In genomic region chr6:20424679-20425078, GRCh38 we compare ENCODE assay signal across 18 cellular contexts. TPM values are rescaled to one million over a fixed set of nuclear protein-coding genes. Genes with fewer than 3 reads are reported as not detected.
DNase-seq lines count a peak whose midpoint lies in the region; ATAC-seq and TF ChIP-seq lines count a peak whose summit lies in the region.
"Had no signal": no experiment of that assay in that cellular context is flagged by ENCODE, and none has a peak within 500 bp of the region (broad histone marks: within the 10 kb centered on the region; RNA-seq: fewer than 3 reads in every experiment).

No MANE protein-coding gene starts in this region.

- H3K9me3 Mint-ChIP-seq in GM23338 (no peaks in the 10 kb centered on the region), nephron progenitor cell (peaks cover 45% of the 10 kb centered on the region), glutamatergic neuron (ENCODE audit: unreplicated experiment) (no peaks in the 10 kb centered on the region)

- TF ChIP-seq CTCF in GM23338 (conservative IDR thresholded peaks at IDR 0.05; ENCODE audit: low read depth in 2 of 2) (no peak), fibroblast of the aortic adventitia (IDR thresholded peaks at IDR 0.05; ENCODE audit: insufficient read depth, low read length) (no peak), nephron progenitor cell (IDR thresholded peaks at IDR 0.05) (no peak), glutamatergic neuron (IDR thresholded peaks at IDR 0.05; ENCODE audit: partially characterized antibody, unreplicated experiment) (no peak)

- no peak overlapping the region for H3K4me2 ChIP-seq in GM23338

- peaks cover 39% of the 10 kb centered on the region for H3K4me1 Mint-ChIP-seq in GM23338
- H3K4me1 Mint-ChIP-seq in nephron progenitor cell: peaks cover 11% of the 10 kb centered on the region
- peaks cover 9% of the 10 kb centered on the region for H3K4me1 Mint-ChIP-seq in glutamatergic neuron (ENCODE audit: low read depth, unreplicated experiment)

- H4K20me1 ChIP-seq in GM23338 (replicated peaks; ENCODE audit: insufficient read depth): peaks cover 95% of the 10 kb centered on the region

- H3K27ac ChIP-seq in GM23338 (ENCODE audit: low read depth): no peak overlapping the region
- H3K27ac ChIP-seq in effector memory CD4-positive, alpha-beta T cell (ENCODE audit: insufficient read depth, low read length, poor library complexity, severe bottlenecking): no peak overlapping the region
- H3K27ac ChIP-seq: body of pancreas, C4-2B, thoracic aorta had no signal

- no peak overlapping the region for H3K4me3 Mint-ChIP-seq in GM23338
- H3K4me3 Mint-ChIP-seq in nephron progenitor cell: no peak overlapping the region
- H3K4me3 Mint-ChIP-seq in glutamatergic neuron (ENCODE audit: unreplicated experiment): no peak overlapping the region
- H3K4me3 Mint-ChIP-seq: IgD-negative memory B cell had no signal

- no peaks in the 10 kb centered on the region for H3F3A ChIP-seq in GM23338 (replicated peaks; ENCODE audit: low read depth)

- no peak for DNase-seq in GM23338 (ENCODE audit: low spot score)
- peak; percentile 34 for DNase-seq in SKM-1 (lab: John Stamatoyannopoulos, UW; ENCODE audit: unreplicated experiment)
- DNase-seq in fibroblast of the aortic adventitia (ENCODE audit: low read depth): peak; percentile 62
- DNase-seq in nephron progenitor cell: no peak
- no peak for DNase-seq in effector memory CD4-positive, alpha-beta T cell
- no peak for DNase-seq in glutamatergic neuron
- no peak for DNase-seq in COR-L47 (lab: John Stamatoyannopoulos, UW)
- DNase-seq: activated CD8-positive, alpha-beta memory T cell treated with anti-CD3 and anti-CD28 coated beads for 24 hours; activated gamma-delta T cell treated with Interleukin-2 at 50 U/mL for 16 hours; islet precursor cell; NCI-H1436; NCI-H2227 treated with DMSO at 0.1 percent for 48 hours; stimulated activated CD4-positive, alpha-beta T cell treated with anti-CD3 and anti-CD28 coated beads, Interleukin-2, amount 100 ng/mL, for 24 hours had no signal

- H3K4me3 ChIP-seq in GM23338 (no peak overlapping the region), fibroblast of the aortic adventitia (ENCODE audit: low read depth, low read length) (no peak overlapping the region)
- H3K4me3 ChIP-seq in effector memory CD4-positive, alpha-beta T cell (ENCODE audit: insufficient read depth, low read depth, low read length, poor library complexity, severe bottlenecking): no peak overlapping the region
- H3K4me3 ChIP-seq: body of pancreas, thoracic aorta had no signal

- H3K27ac Mint-ChIP-seq in GM23338: peak overlapping the region; percentile 46
- H3K27ac Mint-ChIP-seq in nephron progenitor cell: peak overlapping the region; percentile 25
- no peak overlapping the region for H3K27ac Mint-ChIP-seq in glutamatergic neuron (ENCODE audit: unreplicated experiment)
- H3K27ac Mint-ChIP-seq: IgD-negative memory B cell had no signal

- H3K79me2 ChIP-seq in GM23338 (replicated peaks; ENCODE audit: insufficient read depth): peaks cover 100% of the 10 kb centered on the region

- H3K4me1 ChIP-seq in GM23338 (ENCODE audit: insufficient read depth): peaks cover 46% of the 10 kb centered on the region
- H3K4me1 ChIP-seq in effector memory CD4-positive, alpha-beta T cell (ENCODE audit: control insufficient read depth, insufficient read depth, low read length, poor library complexity, severe bottlenecking): no peaks in the 10 kb centered on the region
- H3K4me1 ChIP-seq: body of pancreas had no signal

- H3K9me2 ChIP-seq in GM23338 (ENCODE audit: insufficient read depth): no peaks in the 10 kb centered on the region

- H3K27me3 Mint-ChIP-seq in GM23338 (ENCODE audit: insufficient read depth, low read depth, poor library complexity) (peaks cover 4% of the 10 kb centered on the region), nephron progenitor cell (ENCODE audit: low read depth, poor library complexity) (peaks cover 3% of the 10 kb centered on the region), glutamatergic neuron (ENCODE audit: unreplicated experiment) (no peaks in the 10 kb centered on the region)
- H3K27me3 Mint-ChIP-seq: IgD-negative memory B cell had no signal

- ATAC-seq in GM23338 (no peak), HG02973 (IDR thresholded peaks at IDR 0.05; ENCODE audit: unreplicated experiment) (no peak)
- ATAC-seq: body of pancreas had no signal

- H3K9me3 ChIP-seq in effector memory CD4-positive, alpha-beta T cell (ENCODE audit: control insufficient read depth, low read length): no peaks in the 10 kb centered on the region
- H3K9me3 ChIP-seq: body of pancreas, thoracic aorta had no signal

- no peak overlapping the region for H2AFZ ChIP-seq in GM23338

- no peaks in the 10 kb centered on the region; the same call in 1 of the 2 replicates for H3K36me3 ChIP-seq in GM23338 (ENCODE audit: insufficient read depth)
- H3K36me3 ChIP-seq in effector memory CD4-positive, alpha-beta T cell (ENCODE audit: control insufficient read depth, insufficient read depth, low read length): no peaks in the 10 kb centered on the region
- H3K36me3 ChIP-seq: thoracic aorta had no signal

- H3K36me3 Mint-ChIP-seq in GM23338 (ENCODE audit: low read depth) (peaks cover 17% of the 10 kb centered on the region; the same call in 2 of the 3 replicates), nephron progenitor cell (ENCODE audit: low read depth) (peaks cover 91% of the 10 kb centered on the region), glutamatergic neuron (ENCODE audit: unreplicated experiment) (peaks cover 14% of the 10 kb centered on the region)

- H3K27me3 ChIP-seq in GM23338 (ENCODE audit: insufficient read depth): no peaks in the 10 kb centered on the region
- no peaks in the 10 kb centered on the region for H3K27me3 ChIP-seq in effector memory CD4-positive, alpha-beta T cell (replicated peaks; ENCODE audit: control insufficient read depth, insufficient read depth, low read length, poor library complexity, severe bottlenecking)
- H3K27me3 ChIP-seq: body of pancreas had no signal

TF ChIP-seq in GM23338, 12 proteins besides CTCF, POLR2A, EP300 and RAD21 (continues in another document):
- no peak for TF ChIP-seq JUNB (IDR thresholded peaks at IDR 0.05; ENCODE audit: unreplicated experiment)
- TF ChIP-seq ZNF331 (CRISPR knock-in tag; IDR thresholded peaks at IDR 0.05; ENCODE audit: low read depth): no peak
- TF ChIP-seq REST (IDR thresholded peaks at IDR 0.05; ENCODE audit: unreplicated experiment): no peak
- no peak for TF ChIP-seq STAT1 (IDR thresholded peaks at IDR 0.05; ENCODE audit: unreplicated experiment)
- TF ChIP-seq ZNF114 (CRISPR knock-in tag; IDR thresholded peaks at IDR 0.05): no peak
- no peak for TF ChIP-seq POLR2AphosphoS5 (IDR thresholded peaks at IDR 0.05; ENCODE audit: low read depth)
- no peak for TF ChIP-seq CREB1 (CRISPR knock-in tag; IDR thresholded peaks at IDR 0.05; ENCODE audit: low read depth)

RNA-seq across cellular contexts. Expression of gene E2F3, which starts 23.0 kb away (rescaled TPM):
- 33.5 and 37.2 TPM in 2 replicates for total RNA-seq in GM23338 (2014; rRNA removed; shearing (Covaris generic))
- 26.4 and 27.2 TPM in 2 replicates for polyA plus RNA-seq in GM23338 (2016; fragmentation: Nextera tagmentation; extraction: Ambion mirVana)
- total RNA-seq in fibroblast of the aortic adventitia (ENCODE audit: low replicate concordance) (5.0 and 7.4 TPM in 2 replicates), glutamatergic neuron (ENCODE audit: unreplicated experiment) (10.1 TPM)

Comparison
In these comparisons a context has a peak if more than half of its experiments do, and no peak if none do; other contexts are left out.
1. DNase-seq: peak in SKM-1 (single experiment) and fibroblast of the aortic adventitia (single experiment); none in GM23338 (single experiment), nephron progenitor cell (single experiment), effector memory CD4-positive, alpha-beta T cell (0 of 3), glutamatergic neuron (single experiment) and COR-L47 (single experiment).